Comparison of ENCODE assay signal across 1 cellular context in the genomic region with DNA sequence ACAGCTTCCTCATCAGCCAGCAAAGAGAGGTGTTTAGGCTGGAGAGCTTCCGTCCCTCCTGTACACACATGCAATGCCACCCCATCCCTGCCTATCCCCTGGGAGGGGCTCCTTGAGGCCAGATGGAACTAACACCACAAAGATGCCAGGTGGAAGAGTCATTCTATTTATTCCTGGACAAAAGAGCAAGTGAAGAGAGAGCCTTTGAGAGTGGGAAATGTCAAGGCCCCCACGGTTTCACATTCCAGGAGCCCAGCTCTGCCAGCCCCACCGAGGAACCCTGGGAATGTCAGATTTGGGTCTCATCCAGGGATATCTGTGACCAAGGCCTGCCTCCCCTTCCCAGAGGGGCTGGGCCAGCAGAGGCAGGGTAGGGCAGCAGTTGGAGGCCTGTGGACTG.
TF ChIP-seq lines count a peak whose summit lies in the region.

No MANE protein-coding gene starts in this region.

TF ChIP-seq in GM23338, 12 proteins besides CTCF, POLR2A, EP300 and RAD21:
- TF ChIP-seq CREB1 (CRISPR knock-in tag; IDR thresholded peaks at IDR 0.05; ENCODE audit: low read depth) (no peak), EZH2phosphoT487 (IDR thresholded peaks at IDR 0.05; ENCODE audit: unreplicated experiment) (no peak), STAT1 (IDR thresholded peaks at IDR 0.05; ENCODE audit: unreplicated experiment) (no peak), JUNB (IDR thresholded peaks at IDR 0.05; ENCODE audit: unreplicated experiment) (no peak), EZH2 (IDR thresholded peaks at IDR 0.05; ENCODE audit: low read depth, unreplicated experiment) (no peak), ZNF114 (CRISPR knock-in tag; IDR thresholded peaks at IDR 0.05) (no peak), ZNF331 (CRISPR knock-in tag; IDR thresholded peaks at IDR 0.05; ENCODE audit: low read depth) (no peak), POLR2AphosphoS5 (IDR thresholded peaks at IDR 0.05; ENCODE audit: low read depth) (no peak), ZNF462 (CRISPR knock-in tag; IDR thresholded peaks at IDR 0.05) (no peak), NANOG (IDR thresholded peaks at IDR 0.05; ENCODE audit: borderline replicate concordance) (no peak)
- TF ChIP-seq, protein P1, sequence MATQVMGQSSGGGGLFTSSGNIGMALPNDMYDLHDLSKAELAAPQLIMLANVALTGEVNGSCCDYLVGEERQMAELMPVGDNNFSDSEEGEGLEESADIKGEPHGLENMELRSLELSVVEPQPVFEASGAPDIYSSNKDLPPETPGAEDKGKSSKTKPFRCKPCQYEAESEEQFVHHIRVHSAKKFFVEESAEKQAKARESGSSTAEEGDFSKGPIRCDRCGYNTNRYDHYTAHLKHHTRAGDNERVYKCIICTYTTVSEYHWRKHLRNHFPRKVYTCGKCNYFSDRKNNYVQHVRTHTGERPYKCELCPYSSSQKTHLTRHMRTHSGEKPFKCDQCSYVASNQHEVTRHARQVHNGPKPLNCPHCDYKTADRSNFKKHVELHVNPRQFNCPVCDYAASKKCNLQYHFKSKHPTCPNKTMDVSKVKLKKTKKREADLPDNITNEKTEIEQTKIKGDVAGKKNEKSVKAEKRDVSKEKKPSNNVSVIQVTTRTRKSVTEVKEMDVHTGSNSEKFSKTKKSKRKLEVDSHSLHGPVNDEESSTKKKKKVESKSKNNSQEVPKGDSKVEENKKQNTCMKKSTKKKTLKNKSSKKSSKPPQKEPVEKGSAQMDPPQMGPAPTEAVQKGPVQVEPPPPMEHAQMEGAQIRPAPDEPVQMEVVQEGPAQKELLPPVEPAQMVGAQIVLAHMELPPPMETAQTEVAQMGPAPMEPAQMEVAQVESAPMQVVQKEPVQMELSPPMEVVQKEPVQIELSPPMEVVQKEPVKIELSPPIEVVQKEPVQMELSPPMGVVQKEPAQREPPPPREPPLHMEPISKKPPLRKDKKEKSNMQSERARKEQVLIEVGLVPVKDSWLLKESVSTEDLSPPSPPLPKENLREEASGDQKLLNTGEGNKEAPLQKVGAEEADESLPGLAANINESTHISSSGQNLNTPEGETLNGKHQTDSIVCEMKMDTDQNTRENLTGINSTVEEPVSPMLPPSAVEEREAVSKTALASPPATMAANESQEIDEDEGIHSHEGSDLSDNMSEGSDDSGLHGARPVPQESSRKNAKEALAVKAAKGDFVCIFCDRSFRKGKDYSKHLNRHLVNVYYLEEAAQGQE (IDR thresholded peaks at IDR 0.05; ENCODE audit: unreplicated experiment) = no peak
- TF ChIP-seq, protein P2, sequence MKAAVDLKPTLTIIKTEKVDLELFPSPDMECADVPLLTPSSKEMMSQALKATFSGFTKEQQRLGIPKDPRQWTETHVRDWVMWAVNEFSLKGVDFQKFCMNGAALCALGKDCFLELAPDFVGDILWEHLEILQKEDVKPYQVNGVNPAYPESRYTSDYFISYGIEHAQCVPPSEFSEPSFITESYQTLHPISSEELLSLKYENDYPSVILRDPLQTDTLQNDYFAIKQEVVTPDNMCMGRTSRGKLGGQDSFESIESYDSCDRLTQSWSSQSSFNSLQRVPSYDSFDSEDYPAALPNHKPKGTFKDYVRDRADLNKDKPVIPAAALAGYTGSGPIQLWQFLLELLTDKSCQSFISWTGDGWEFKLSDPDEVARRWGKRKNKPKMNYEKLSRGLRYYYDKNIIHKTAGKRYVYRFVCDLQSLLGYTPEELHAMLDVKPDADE (IDR thresholded peaks at IDR 0.05) = no peak
TF ChIP-seq in GM23338: peak in this region for 0.
